In genomic region chr12:31361730-31362114, GRCh38 we compare ENCODE assay signal across 1 cellular context.
TF ChIP-seq lines count a peak whose summit lies in the region.

No MANE protein-coding gene starts in this region.

TF ChIP-seq in K562, 482 proteins besides CTCF, POLR2A, EP300 and RAD21:
- TF ChIP-seq ZHX1 (conservative IDR thresholded peaks at IDR 0.05; ENCODE audit: low read length) (no peak), ZNF134 (CRISPR knock-in tag; conservative IDR thresholded peaks at IDR 0.05) (no peak), PML (IDR thresholded peaks at IDR 0.05; ENCODE audit: low read length) (no peak)
- TF ChIP-seq, protein P1, sequence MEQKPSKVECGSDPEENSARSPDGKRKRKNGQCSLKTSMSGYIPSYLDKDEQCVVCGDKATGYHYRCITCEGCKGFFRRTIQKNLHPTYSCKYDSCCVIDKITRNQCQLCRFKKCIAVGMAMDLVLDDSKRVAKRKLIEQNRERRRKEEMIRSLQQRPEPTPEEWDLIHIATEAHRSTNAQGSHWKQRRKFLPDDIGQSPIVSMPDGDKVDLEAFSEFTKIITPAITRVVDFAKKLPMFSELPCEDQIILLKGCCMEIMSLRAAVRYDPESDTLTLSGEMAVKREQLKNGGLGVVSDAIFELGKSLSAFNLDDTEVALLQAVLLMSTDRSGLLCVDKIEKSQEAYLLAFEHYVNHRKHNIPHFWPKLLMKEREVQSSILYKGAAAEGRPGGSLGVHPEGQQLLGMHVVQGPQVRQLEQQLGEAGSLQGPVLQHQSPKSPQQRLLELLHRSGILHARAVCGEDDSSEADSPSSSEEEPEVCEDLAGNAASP (IDR thresholded peaks at IDR 0.05): no peak
